Comparison of ENCODE assay signal across 1 cellular context in the genomic region with DNA sequence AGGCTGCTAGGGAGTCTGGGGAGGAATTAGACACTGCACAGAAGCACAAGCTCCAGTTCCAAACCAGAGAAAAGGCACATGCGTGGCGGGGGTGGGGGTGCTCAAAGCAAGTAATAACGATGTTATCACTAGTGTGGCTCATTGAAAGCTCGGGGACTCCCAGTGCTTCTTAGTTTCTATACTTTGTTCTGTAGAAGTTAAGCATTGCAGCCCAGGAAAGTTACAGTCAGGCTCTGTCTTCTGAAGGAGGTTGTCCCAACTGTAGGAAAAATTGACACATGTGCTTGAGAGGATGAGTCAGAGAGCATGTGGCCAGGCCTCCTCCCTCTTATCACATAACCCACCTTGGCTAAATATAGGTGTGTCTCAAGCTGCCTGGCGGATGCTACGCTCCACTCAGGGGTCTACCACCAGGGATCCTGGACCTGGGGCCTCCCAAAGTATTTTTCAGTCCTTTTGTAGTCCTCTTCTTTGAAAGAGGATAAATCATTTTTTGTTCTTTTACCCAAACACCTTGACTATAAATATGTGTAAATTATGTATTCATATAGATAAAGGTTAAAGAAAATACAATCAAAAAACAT.
TF ChIP-seq lines count a peak whose summit lies in the region.

No MANE protein-coding gene starts in this region.

TF ChIP-seq in K562, 482 proteins besides CTCF, POLR2A, EP300 and RAD21 (continued from another document and continues in another):
- TF ChIP-seq, protein P1, sequence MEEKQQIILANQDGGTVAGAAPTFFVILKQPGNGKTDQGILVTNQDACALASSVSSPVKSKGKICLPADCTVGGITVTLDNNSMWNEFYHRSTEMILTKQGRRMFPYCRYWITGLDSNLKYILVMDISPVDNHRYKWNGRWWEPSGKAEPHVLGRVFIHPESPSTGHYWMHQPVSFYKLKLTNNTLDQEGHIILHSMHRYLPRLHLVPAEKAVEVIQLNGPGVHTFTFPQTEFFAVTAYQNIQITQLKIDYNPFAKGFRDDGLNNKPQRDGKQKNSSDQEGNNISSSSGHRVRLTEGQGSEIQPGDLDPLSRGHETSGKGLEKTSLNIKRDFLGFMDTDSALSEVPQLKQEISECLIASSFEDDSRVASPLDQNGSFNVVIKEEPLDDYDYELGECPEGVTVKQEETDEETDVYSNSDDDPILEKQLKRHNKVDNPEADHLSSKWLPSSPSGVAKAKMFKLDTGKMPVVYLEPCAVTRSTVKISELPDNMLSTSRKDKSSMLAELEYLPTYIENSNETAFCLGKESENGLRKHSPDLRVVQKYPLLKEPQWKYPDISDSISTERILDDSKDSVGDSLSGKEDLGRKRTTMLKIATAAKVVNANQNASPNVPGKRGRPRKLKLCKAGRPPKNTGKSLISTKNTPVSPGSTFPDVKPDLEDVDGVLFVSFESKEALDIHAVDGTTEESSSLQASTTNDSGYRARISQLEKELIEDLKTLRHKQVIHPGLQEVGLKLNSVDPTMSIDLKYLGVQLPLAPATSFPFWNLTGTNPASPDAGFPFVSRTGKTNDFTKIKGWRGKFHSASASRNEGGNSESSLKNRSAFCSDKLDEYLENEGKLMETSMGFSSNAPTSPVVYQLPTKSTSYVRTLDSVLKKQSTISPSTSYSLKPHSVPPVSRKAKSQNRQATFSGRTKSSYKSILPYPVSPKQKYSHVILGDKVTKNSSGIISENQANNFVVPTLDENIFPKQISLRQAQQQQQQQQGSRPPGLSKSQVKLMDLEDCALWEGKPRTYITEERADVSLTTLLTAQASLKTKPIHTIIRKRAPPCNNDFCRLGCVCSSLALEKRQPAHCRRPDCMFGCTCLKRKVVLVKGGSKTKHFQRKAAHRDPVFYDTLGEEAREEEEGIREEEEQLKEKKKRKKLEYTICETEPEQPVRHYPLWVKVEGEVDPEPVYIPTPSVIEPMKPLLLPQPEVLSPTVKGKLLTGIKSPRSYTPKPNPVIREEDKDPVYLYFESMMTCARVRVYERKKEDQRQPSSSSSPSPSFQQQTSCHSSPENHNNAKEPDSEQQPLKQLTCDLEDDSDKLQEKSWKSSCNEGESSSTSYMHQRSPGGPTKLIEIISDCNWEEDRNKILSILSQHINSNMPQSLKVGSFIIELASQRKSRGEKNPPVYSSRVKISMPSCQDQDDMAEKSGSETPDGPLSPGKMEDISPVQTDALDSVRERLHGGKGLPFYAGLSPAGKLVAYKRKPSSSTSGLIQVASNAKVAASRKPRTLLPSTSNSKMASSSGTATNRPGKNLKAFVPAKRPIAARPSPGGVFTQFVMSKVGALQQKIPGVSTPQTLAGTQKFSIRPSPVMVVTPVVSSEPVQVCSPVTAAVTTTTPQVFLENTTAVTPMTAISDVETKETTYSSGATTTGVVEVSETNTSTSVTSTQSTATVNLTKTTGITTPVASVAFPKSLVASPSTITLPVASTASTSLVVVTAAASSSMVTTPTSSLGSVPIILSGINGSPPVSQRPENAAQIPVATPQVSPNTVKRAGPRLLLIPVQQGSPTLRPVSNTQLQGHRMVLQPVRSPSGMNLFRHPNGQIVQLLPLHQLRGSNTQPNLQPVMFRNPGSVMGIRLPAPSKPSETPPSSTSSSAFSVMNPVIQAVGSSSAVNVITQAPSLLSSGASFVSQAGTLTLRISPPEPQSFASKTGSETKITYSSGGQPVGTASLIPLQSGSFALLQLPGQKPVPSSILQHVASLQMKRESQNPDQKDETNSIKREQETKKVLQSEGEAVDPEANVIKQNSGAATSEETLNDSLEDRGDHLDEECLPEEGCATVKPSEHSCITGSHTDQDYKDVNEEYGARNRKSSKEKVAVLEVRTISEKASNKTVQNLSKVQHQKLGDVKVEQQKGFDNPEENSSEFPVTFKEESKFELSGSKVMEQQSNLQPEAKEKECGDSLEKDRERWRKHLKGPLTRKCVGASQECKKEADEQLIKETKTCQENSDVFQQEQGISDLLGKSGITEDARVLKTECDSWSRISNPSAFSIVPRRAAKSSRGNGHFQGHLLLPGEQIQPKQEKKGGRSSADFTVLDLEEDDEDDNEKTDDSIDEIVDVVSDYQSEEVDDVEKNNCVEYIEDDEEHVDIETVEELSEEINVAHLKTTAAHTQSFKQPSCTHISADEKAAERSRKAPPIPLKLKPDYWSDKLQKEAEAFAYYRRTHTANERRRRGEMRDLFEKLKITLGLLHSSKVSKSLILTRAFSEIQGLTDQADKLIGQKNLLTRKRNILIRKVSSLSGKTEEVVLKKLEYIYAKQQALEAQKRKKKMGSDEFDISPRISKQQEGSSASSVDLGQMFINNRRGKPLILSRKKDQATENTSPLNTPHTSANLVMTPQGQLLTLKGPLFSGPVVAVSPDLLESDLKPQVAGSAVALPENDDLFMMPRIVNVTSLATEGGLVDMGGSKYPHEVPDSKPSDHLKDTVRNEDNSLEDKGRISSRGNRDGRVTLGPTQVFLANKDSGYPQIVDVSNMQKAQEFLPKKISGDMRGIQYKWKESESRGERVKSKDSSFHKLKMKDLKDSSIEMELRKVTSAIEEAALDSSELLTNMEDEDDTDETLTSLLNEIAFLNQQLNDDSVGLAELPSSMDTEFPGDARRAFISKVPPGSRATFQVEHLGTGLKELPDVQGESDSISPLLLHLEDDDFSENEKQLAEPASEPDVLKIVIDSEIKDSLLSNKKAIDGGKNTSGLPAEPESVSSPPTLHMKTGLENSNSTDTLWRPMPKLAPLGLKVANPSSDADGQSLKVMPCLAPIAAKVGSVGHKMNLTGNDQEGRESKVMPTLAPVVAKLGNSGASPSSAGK (IDR thresholded peaks at IDR 0.05) = no peak
- TF ChIP-seq, protein P2, sequence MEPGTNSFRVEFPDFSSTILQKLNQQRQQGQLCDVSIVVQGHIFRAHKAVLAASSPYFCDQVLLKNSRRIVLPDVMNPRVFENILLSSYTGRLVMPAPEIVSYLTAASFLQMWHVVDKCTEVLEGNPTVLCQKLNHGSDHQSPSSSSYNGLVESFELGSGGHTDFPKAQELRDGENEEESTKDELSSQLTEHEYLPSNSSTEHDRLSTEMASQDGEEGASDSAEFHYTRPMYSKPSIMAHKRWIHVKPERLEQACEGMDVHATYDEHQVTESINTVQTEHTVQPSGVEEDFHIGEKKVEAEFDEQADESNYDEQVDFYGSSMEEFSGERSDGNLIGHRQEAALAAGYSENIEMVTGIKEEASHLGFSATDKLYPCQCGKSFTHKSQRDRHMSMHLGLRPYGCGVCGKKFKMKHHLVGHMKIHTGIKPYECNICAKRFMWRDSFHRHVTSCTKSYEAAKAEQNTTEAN (CRISPR knock-in tag; IDR thresholded peaks at IDR 0.05) = no peak
- TF ChIP-seq KLF10 (CRISPR knock-in tag; IDR thresholded peaks at IDR 0.05) (no peak), ZZZ3 (IDR thresholded peaks at IDR 0.05) (no peak), MYNN (IDR thresholded peaks at IDR 0.05) (peak; percentile 87), MYNN (CRISPR knock-in tag; IDR thresholded peaks at IDR 0.05) (no peak), ZNF77 (CRISPR knock-in tag; IDR thresholded peaks at IDR 0.05) (no peak), ZNF140 (CRISPR knock-in tag; IDR thresholded peaks at IDR 0.05) (no peak), ZSCAN32 (CRISPR knock-in tag; IDR thresholded peaks at IDR 0.05) (no peak), E2F3 (CRISPR knock-in tag; IDR thresholded peaks at IDR 0.05) (no peak), PHF8 (IDR thresholded peaks at IDR 0.05; ENCODE audit: borderline replicate concordance, low read length) (no peak), ZNF217 (CRISPR knock-in tag; IDR thresholded peaks at IDR 0.05) (no peak), SMAD3 (CRISPR knock-in tag; conservative IDR thresholded peaks at IDR 0.05) (0 out of 2 replicates have a peak, but pooled peaks have one; percentile 51), KLF13 (tag; IDR thresholded peaks at IDR 0.05; ENCODE audit: borderline replicate concordance, low read depth) (peak; percentile 61), BCOR (IDR thresholded peaks at IDR 0.05) (no peak), CBX3 (IDR thresholded peaks at IDR 0.05; ENCODE audit: borderline replicate concordance in 1 of 2, low read length in 2 of 2) (0 out of 3 replicates have a peak, but pooled peaks of 1 of the 2 experiments have one; percentile 69), POLR2AphosphoS2 (IDR thresholded peaks at IDR 0.05; ENCODE audit: low read length) (peak; percentile 89; the same call in 1 of the 2 replicates), CCNT2 (IDR thresholded peaks at IDR 0.05; ENCODE audit: borderline replicate concordance, extremely low read depth, insufficient read length, low read depth, low read length) (peak; percentile 97), SRSF3 (IDR thresholded peaks at IDR 0.05; ENCODE audit: insufficient read depth, low read length) (no peak), ARID1B (IDR thresholded peaks at IDR 0.05) (peak; percentile 99), GABPB1 (CRISPR knock-in tag; IDR thresholded peaks at IDR 0.05) (peak; percentile 55; the same call in 1 of the 2 replicates), ZNF212 (CRISPR knock-in tag; IDR thresholded peaks at IDR 0.05) (no peak), ZFPM2 (CRISPR knock-in tag; IDR thresholded peaks at IDR 0.05) (no peak), ZNF584 (CRISPR knock-in tag; IDR thresholded peaks at IDR 0.05; ENCODE audit: low read depth) (no peak; the same call in 1 of the 2 replicates), ZNF586 (CRISPR knock-in tag; conservative IDR thresholded peaks at IDR 0.05) (0 out of 2 replicates have a peak, but pooled peaks have one; percentile 7), NR4A1 (CRISPR knock-in tag; IDR thresholded peaks at IDR 0.05) (peak; percentile 73; the same call in 1 of the 2 replicates), NR4A1 (tag; IDR thresholded peaks at IDR 0.05) (no peak), RFX5 (IDR thresholded peaks at IDR 0.05; ENCODE audit: low read depth, low read length) (no peak), WHSC1 (IDR thresholded peaks at IDR 0.05; ENCODE audit: low read length) (no peak)
- TF ChIP-seq, protein P3, sequence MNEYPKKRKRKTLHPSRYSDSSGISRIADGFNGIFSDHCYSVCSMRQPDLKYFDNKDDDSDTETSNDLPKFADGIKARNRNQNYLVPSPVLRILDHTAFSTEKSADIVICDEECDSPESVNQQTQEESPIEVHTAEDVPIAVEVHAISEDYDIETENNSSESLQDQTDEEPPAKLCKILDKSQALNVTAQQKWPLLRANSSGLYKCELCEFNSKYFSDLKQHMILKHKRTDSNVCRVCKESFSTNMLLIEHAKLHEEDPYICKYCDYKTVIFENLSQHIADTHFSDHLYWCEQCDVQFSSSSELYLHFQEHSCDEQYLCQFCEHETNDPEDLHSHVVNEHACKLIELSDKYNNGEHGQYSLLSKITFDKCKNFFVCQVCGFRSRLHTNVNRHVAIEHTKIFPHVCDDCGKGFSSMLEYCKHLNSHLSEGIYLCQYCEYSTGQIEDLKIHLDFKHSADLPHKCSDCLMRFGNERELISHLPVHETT (CRISPR knock-in tag; conservative IDR thresholded peaks at IDR 0.05 in 1 of 2, IDR thresholded peaks at IDR 0.05 in 1 of 2) = peak in 1 of 2 experiments; percentile 81; a peak in 1 of 4 replicates
- TF ChIP-seq, protein P4, sequence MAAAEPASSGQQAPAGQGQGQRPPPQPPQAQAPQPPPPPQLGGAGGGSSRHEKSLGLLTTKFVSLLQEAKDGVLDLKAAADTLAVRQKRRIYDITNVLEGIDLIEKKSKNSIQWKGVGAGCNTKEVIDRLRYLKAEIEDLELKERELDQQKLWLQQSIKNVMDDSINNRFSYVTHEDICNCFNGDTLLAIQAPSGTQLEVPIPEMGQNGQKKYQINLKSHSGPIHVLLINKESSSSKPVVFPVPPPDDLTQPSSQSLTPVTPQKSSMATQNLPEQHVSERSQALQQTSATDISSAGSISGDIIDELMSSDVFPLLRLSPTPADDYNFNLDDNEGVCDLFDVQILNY (CRISPR knock-in tag; IDR thresholded peaks at IDR 0.05) = no peak
- TF ChIP-seq, protein P5, sequence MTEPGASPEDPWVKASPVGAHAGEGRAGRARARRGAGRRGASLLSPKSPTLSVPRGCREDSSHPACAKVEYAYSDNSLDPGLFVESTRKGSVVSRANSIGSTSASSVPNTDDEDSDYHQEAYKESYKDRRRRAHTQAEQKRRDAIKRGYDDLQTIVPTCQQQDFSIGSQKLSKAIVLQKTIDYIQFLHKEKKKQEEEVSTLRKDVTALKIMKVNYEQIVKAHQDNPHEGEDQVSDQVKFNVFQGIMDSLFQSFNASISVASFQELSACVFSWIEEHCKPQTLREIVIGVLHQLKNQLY (CRISPR knock-in tag; conservative IDR thresholded peaks at IDR 0.05) = no peak
- TF ChIP-seq, protein P6, sequence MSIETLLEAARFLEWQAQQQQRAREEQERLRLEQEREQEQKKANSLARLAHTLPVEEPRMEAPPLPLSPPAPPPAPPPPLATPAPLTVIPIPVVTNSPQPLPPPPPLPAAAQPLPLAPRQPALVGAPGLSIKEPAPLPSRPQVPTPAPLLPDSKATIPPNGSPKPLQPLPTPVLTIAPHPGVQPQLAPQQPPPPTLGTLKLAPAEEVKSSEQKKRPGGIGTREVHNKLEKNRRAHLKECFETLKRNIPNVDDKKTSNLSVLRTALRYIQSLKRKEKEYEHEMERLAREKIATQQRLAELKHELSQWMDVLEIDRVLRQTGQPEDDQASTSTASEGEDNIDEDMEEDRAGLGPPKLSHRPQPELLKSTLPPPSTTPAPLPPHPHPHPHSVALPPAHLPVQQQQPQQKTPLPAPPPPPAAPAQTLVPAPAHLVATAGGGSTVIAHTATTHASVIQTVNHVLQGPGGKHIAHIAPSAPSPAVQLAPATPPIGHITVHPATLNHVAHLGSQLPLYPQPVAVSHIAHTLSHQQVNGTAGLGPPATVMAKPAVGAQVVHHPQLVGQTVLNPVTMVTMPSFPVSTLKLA (conservative IDR thresholded peaks at IDR 0.05) = no peak
- TF ChIP-seq, protein P7, sequence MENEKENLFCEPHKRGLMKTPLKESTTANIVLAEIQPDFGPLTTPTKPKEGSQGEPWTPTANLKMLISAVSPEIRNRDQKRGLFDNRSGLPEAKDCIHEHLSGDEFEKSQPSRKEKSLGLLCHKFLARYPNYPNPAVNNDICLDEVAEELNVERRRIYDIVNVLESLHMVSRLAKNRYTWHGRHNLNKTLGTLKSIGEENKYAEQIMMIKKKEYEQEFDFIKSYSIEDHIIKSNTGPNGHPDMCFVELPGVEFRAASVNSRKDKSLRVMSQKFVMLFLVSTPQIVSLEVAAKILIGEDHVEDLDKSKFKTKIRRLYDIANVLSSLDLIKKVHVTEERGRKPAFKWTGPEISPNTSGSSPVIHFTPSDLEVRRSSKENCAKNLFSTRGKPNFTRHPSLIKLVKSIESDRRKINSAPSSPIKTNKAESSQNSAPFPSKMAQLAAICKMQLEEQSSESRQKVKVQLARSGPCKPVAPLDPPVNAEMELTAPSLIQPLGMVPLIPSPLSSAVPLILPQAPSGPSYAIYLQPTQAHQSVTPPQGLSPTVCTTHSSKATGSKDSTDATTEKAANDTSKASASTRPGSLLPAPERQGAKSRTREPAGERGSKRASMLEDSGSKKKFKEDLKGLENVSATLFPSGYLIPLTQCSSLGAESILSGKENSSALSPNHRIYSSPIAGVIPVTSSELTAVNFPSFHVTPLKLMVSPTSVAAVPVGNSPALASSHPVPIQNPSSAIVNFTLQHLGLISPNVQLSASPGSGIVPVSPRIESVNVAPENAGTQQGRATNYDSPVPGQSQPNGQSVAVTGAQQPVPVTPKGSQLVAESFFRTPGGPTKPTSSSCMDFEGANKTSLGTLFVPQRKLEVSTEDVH (IDR thresholded peaks at IDR 0.05; ENCODE audit: low read depth, partially characterized antibody) = no peak
